In the genomic region with DNA sequence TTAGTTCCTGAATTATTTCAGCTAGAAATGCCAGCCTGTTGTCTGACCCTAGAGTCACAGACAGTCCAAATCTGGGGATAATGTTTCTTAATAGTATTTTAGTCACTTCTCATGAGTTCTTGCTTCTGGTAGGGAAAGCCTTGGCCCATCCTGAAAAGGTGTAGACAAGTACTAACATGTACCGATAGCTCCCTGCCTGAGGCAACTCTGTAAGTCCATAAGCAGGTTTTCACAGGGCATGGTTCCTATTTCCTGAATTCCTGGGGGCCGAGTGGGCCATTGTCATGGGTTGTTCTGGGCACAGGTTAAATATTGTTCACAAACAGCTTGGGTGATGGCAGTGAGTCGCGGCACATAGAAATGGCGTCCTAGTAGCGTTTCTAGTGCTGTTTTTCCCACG, we compare ENCODE assay signal across 34 cellular contexts.
"Had no signal": no experiment of that assay in that cellular context is flagged by ENCODE, and none has a peak within 500 bp of the region (broad histone marks: within the 10 kb centered on the region; RNA-seq: fewer than 3 reads in every experiment).

No MANE protein-coding gene starts in this region.

- DNase-seq: activated CD4-positive, alpha-beta memory T cell treated with anti-CD3 and anti-CD28 coated beads for 36 hours; activated CD4-positive, alpha-beta T cell treated with anti-CD3 and anti-CD28 coated beads for 36 hours; activated CD4-positive, alpha-beta T cell treated with anti-CD3 and anti-CD28 coated beads, Interleukin-2, amount 10 ng/mL, durations not matched to agents 24 days and 14 days; activated CD4-positive, CD25-positive, alpha-beta regulatory T cell; activated CD4-positive, CD25-positive, alpha-beta regulatory T cell treated with anti-CD3 and anti-CD28 coated beads, Interleukin-2, amount 50 U/mL, for 72 hours; activated CD8-positive, alpha-beta memory T cell treated with anti-CD3 and anti-CD28 coated beads, Interleukin-2, amount 10 ng/mL, durations not matched to agents 7 days and 5 days; activated CD8-positive, alpha-beta memory T cell treated with anti-CD3 and anti-CD28 coated beads, Interleukin-2, amount 50 U/mL, for 4 hours; activated CD8-positive, alpha-beta T cell treated with anti-CD3 and anti-CD28 coated beads, Interleukin-2, amount 10 ng/mL, durations not matched to agents 7 days and 5 days; activated effector memory CD4-positive, alpha-beta T cell treated with anti-CD3 and anti-CD28 coated beads, Interleukin-2, amount 50 U/mL, for 16 hours; activated naive CD4-positive, alpha-beta T cell treated with anti-CD3 and anti-CD28 coated beads for 36 hours; activated naive CD8-positive, alpha-beta T cell treated with anti-CD3 and anti-CD28 coated beads for 36 hours; activated naive CD8-positive, alpha-beta T cell treated with anti-CD3 and anti-CD28 coated beads, Interleukin-2, amount 50 U/mL, for 24 hours; activated T-cell treated with anti-CD3 and anti-CD28 coated beads, Interleukin-2, amount 50 U/mL, for 1 hour; activated T-cell treated with anti-CD3 and anti-CD28 coated beads, Interleukin-2, amount 50 U/mL, for 48 hours; adrenal gland; amygdala; aorta; body of pancreas; central memory CD4-positive, alpha-beta T cell; cerebellar nuclear complex; colonic mucosa; effector memory CD4-positive, alpha-beta T cell; endodermal cell; heart right ventricle; T-helper 1 cell; T-helper 17 cell; T1000 had no signal

- H3K27me3 ChIP-seq: adrenal gland, body of pancreas, cardiac muscle cell, colonic mucosa, esophagus muscularis mucosa, gastroesophageal sphincter, heart right ventricle had no signal

- H3K4me3 Mint-ChIP-seq: activated CD4-positive, alpha-beta memory T cell treated with anti-CD3 and anti-CD28 coated beads for 36 hours; activated CD4-positive, alpha-beta T cell treated with anti-CD3 and anti-CD28 coated beads for 36 hours; activated CD4-positive, alpha-beta T cell treated with anti-CD3 and anti-CD28 coated beads, Interleukin-2, amount 10 ng/mL, durations not matched to agents 24 days and 14 days; activated CD8-positive, alpha-beta memory T cell treated with anti-CD3 and anti-CD28 coated beads, Interleukin-2, amount 10 ng/mL, durations not matched to agents 7 days and 5 days; activated CD8-positive, alpha-beta T cell treated with anti-CD3 and anti-CD28 coated beads, Interleukin-2, amount 10 ng/mL, durations not matched to agents 7 days and 5 days; activated naive CD4-positive, alpha-beta T cell treated with anti-CD3 and anti-CD28 coated beads for 36 hours; activated naive CD4-positive, alpha-beta T cell treated with anti-CD3 and anti-CD28 coated beads, Interleukin-2, amount 50 U/mL, for 24 hours; activated naive CD8-positive, alpha-beta T cell treated with anti-CD3 and anti-CD28 coated beads for 36 hours; activated naive CD8-positive, alpha-beta T cell treated with anti-CD3 and anti-CD28 coated beads, Interleukin-2, amount 50 U/mL, for 24 hours; activated T-helper 1 cell treated with anti-CD3 and anti-CD28 coated beads, Interleukin-12 subunit alpha, Interleukin-12 subunit beta, Interleukin-2, Interleukin-4 antibody, amounts not matched to agents 30 ng/mL and 10 ng/mL and 1 ng/mL, durations not matched to agents 14 hours and 24 hours and 36 hours; endodermal cell; T-helper 17 cell; T-helper 2 cell treated with Interferon-gamma antibody and Interleukin-4, amounts not matched to agents 5 μg/mL and 100 μg/mL, for 36 hours had no signal

- H3K4me3 ChIP-seq: adrenal gland, body of pancreas, cardiac muscle cell, colonic mucosa, esophagus muscularis mucosa, gastroesophageal sphincter, heart right ventricle had no signal

- H3K27ac Mint-ChIP-seq: activated CD4-positive, alpha-beta memory T cell treated with anti-CD3 and anti-CD28 coated beads for 36 hours; activated CD4-positive, alpha-beta T cell treated with anti-CD3 and anti-CD28 coated beads for 36 hours; activated CD4-positive, alpha-beta T cell treated with anti-CD3 and anti-CD28 coated beads, Interleukin-2, amount 10 ng/mL, durations not matched to agents 24 days and 14 days; activated CD8-positive, alpha-beta memory T cell treated with anti-CD3 and anti-CD28 coated beads, Interleukin-2, amount 10 ng/mL, durations not matched to agents 7 days and 5 days; activated CD8-positive, alpha-beta T cell treated with anti-CD3 and anti-CD28 coated beads, Interleukin-2, amount 10 ng/mL, durations not matched to agents 7 days and 5 days; activated naive CD4-positive, alpha-beta T cell treated with anti-CD3 and anti-CD28 coated beads for 36 hours; activated naive CD4-positive, alpha-beta T cell treated with anti-CD3 and anti-CD28 coated beads, Interleukin-2, amount 50 U/mL, for 24 hours; activated naive CD8-positive, alpha-beta T cell treated with anti-CD3 and anti-CD28 coated beads for 36 hours; activated naive CD8-positive, alpha-beta T cell treated with anti-CD3 and anti-CD28 coated beads, Interleukin-2, amount 50 U/mL, for 24 hours; activated T-helper 1 cell treated with anti-CD3 and anti-CD28 coated beads, Interleukin-12 subunit alpha, Interleukin-12 subunit beta, Interleukin-2, Interleukin-4 antibody, amounts not matched to agents 30 ng/mL and 10 ng/mL and 1 ng/mL, durations not matched to agents 14 hours and 24 hours and 36 hours; activated T-helper 2 cell treated with anti-CD3 and anti-CD28 coated beads, Interferon-gamma antibody, Interleukin-2, Interleukin-4, amounts not matched to agents 10 μg/mL and 5 μg/mL and 100 μg/mL, durations not matched to agents 14 hours and 24 hours and 36 hours; endodermal cell; T-helper 17 cell; T-helper 2 cell treated with Interferon-gamma antibody and Interleukin-4, amounts not matched to agents 5 μg/mL and 100 μg/mL, for 36 hours had no signal

- H3K4me1 ChIP-seq: colonic mucosa had no signal

- H3K27ac ChIP-seq: body of pancreas, cardiac muscle cell, colonic mucosa, esophagus muscularis mucosa, gastroesophageal sphincter, heart right ventricle had no signal

- H3K9me3 ChIP-seq: colonic mucosa had no signal

- H3K27me3 Mint-ChIP-seq: activated CD4-positive, alpha-beta memory T cell treated with anti-CD3 and anti-CD28 coated beads for 36 hours; activated CD4-positive, alpha-beta T cell treated with anti-CD3 and anti-CD28 coated beads for 36 hours; activated CD4-positive, alpha-beta T cell treated with anti-CD3 and anti-CD28 coated beads, Interleukin-2, amount 10 ng/mL, durations not matched to agents 24 days and 14 days; activated CD8-positive, alpha-beta memory T cell treated with anti-CD3 and anti-CD28 coated beads, Interleukin-2, amount 10 ng/mL, durations not matched to agents 7 days and 5 days; activated naive CD4-positive, alpha-beta T cell treated with anti-CD3 and anti-CD28 coated beads, Interleukin-2, amount 50 U/mL, for 24 hours; activated naive CD8-positive, alpha-beta T cell treated with anti-CD3 and anti-CD28 coated beads for 36 hours; activated naive CD8-positive, alpha-beta T cell treated with anti-CD3 and anti-CD28 coated beads, Interleukin-2, amount 50 U/mL, for 24 hours; T-helper 17 cell had no signal

- H3K36me3 ChIP-seq: colonic mucosa had no signal

- H3K4me1 Mint-ChIP-seq: activated CD4-positive, alpha-beta T cell treated with anti-CD3 and anti-CD28 coated beads for 36 hours; activated CD4-positive, alpha-beta T cell treated with anti-CD3 and anti-CD28 coated beads, Interleukin-2, amount 10 ng/mL, durations not matched to agents 24 days and 14 days; activated CD8-positive, alpha-beta memory T cell treated with anti-CD3 and anti-CD28 coated beads, Interleukin-2, amount 10 ng/mL, durations not matched to agents 7 days and 5 days; activated naive CD4-positive, alpha-beta T cell treated with anti-CD3 and anti-CD28 coated beads, Interleukin-2, amount 50 U/mL, for 24 hours; activated naive CD8-positive, alpha-beta T cell treated with anti-CD3 and anti-CD28 coated beads, Interleukin-2, amount 50 U/mL, for 24 hours; endodermal cell; T-helper 17 cell had no signal

- ATAC-seq: activated CD4-positive, alpha-beta T cell treated with anti-CD3 and anti-CD28 coated beads for 36 hours; activated CD8-positive, alpha-beta memory T cell treated with anti-CD3 and anti-CD28 coated beads, Interleukin-2, amount 10 ng/mL, durations not matched to agents 7 days and 5 days; activated CD8-positive, alpha-beta T cell treated with anti-CD3 and anti-CD28 coated beads, Interleukin-2, amount 10 ng/mL, durations not matched to agents 7 days and 5 days; activated naive CD8-positive, alpha-beta T cell treated with anti-CD3 and anti-CD28 coated beads, Interleukin-2, amount 50 U/mL, for 24 hours; body of pancreas; gastroesophageal sphincter; heart right ventricle; T-helper 17 cell had no signal
